In genomic region chr2:99403084-99403483, GRCh38 we compare ENCODE assay signal across 12 cellular contexts.
DNase-seq lines count a peak whose midpoint lies in the region; ATAC-seq and TF ChIP-seq lines count a peak whose summit lies in the region.
"Had no signal": no experiment of that assay in that cellular context is flagged by ENCODE, and none has a peak within 500 bp of the region (broad histone marks: within the 10 kb centered on the region; RNA-seq: fewer than 3 reads in every experiment).

No MANE protein-coding gene starts in this region.

- H3K4me1 Mint-ChIP-seq in activated T-cell treated with anti-CD3 and anti-CD28 coated beads, Interleukin-2, amount 50 U/mL, for 24 hours (ENCODE audit: low read depth) = peaks cover 20% of the 10 kb centered on the region
- no peaks in the 10 kb centered on the region for H3K4me1 Mint-ChIP-seq in central memory CD8-positive, alpha-beta T cell
- no peaks in the 10 kb centered on the region for H3K4me1 Mint-ChIP-seq in nephron

- H3K4me3 Mint-ChIP-seq in activated T-cell treated with anti-CD3 and anti-CD28 coated beads, Interleukin-2, amount 50 U/mL, for 24 hours = no peak overlapping the region
- no peak overlapping the region for H3K4me3 Mint-ChIP-seq in central memory CD8-positive, alpha-beta T cell
- H3K4me3 Mint-ChIP-seq in nephron = no peak overlapping the region
- H3K4me3 Mint-ChIP-seq: activated CD4-positive, alpha-beta T cell treated with anti-CD3 and anti-CD28 coated beads, Interleukin-2, amount 10 ng/mL, durations not matched to agents 24 days and 14 days had no signal

- H3K27me3 Mint-ChIP-seq in activated T-cell treated with anti-CD3 and anti-CD28 coated beads, Interleukin-2, amount 50 U/mL, for 24 hours = no peaks in the 10 kb centered on the region
- H3K27me3 Mint-ChIP-seq in central memory CD8-positive, alpha-beta T cell = no peaks in the 10 kb centered on the region
- H3K27me3 Mint-ChIP-seq in nephron (ENCODE audit: low read depth) = no peaks in the 10 kb centered on the region
- H3K27me3 Mint-ChIP-seq: activated CD4-positive, alpha-beta T cell treated with anti-CD3 and anti-CD28 coated beads, Interleukin-2, amount 10 ng/mL, durations not matched to agents 24 days and 14 days had no signal

- H3K4me3 ChIP-seq in HUES48 (ENCODE audit: low read depth, low read length) (no peak overlapping the region), thyroid gland (replicated peaks in 1 of 3) (no peak overlapping the region)
- H3K4me3 ChIP-seq: pancreas had no signal

- no peaks in the 10 kb centered on the region for H3K9me3 ChIP-seq in HUES48 (ENCODE audit: control insufficient read depth, insufficient read depth, low read length)
- no peaks in the 10 kb centered on the region for H3K9me3 ChIP-seq in thyroid gland
- H3K9me3 ChIP-seq: pancreas had no signal

- intact Hi-C loops in thyroid gland (cut with DNase I) = no loop called here

- peak overlapping the region; percentile 38 for H3K27ac Mint-ChIP-seq in activated T-cell treated with anti-CD3 and anti-CD28 coated beads, Interleukin-2, amount 50 U/mL, for 24 hours
- peak overlapping the region; percentile 7 for H3K27ac Mint-ChIP-seq in central memory CD8-positive, alpha-beta T cell (ENCODE audit: low read depth)
- peak overlapping the region in 2 of 3 experiments; percentile 84 for H3K27ac Mint-ChIP-seq in nephron

- peaks cover 19% of the 10 kb centered on the region for H3K4me1 ChIP-seq in HUES48 (ENCODE audit: control insufficient read depth, insufficient read depth, low read length)
- no peaks in the 10 kb centered on the region for H3K4me1 ChIP-seq in thyroid gland
- H3K4me1 ChIP-seq: pancreas had no signal

- peaks cover 91% of the 10 kb centered on the region for H3K36me3 ChIP-seq in HUES48 (ENCODE audit: control insufficient read depth, insufficient read depth, low read length)
- H3K36me3 ChIP-seq in thyroid gland = peaks cover 36 to 72% of the 10 kb centered on the region in 2 donors

- H3K9me3 Mint-ChIP-seq in activated T-cell treated with anti-CD3 and anti-CD28 coated beads, Interleukin-2, amount 50 U/mL, for 24 hours = no peaks in the 10 kb centered on the region
- H3K9me3 Mint-ChIP-seq in central memory CD8-positive, alpha-beta T cell = no peaks in the 10 kb centered on the region
- no peaks in the 10 kb centered on the region for H3K9me3 Mint-ChIP-seq in nephron
- H3K9me3 Mint-ChIP-seq: activated CD4-positive, alpha-beta T cell treated with anti-CD3 and anti-CD28 coated beads, Interleukin-2, amount 10 ng/mL, durations not matched to agents 24 days and 14 days had no signal

- peak overlapping the region; percentile 60 for H3K27ac ChIP-seq in HUES48 (ENCODE audit: low read depth, low read length)
- H3K27ac ChIP-seq in thyroid gland = no peak overlapping the region
- H3K27ac ChIP-seq: pancreas had no signal

- ATAC-seq in central memory CD8-positive, alpha-beta T cell (replicated peaks; ENCODE audit: extremely low read depth, poor library complexity, severe bottlenecking) = no peak
- ATAC-seq: pancreas had no signal

- no peak overlapping the region for H3K9ac ChIP-seq in HUES48 (ENCODE audit: low read depth, low read length)

- no peak for DNase-seq in activated T-cell treated with anti-CD3 and anti-CD28 coated beads, Interleukin-2, amount 50 U/mL, for 24 hours
- DNase-seq in activated T-cell treated with anti-CD3 and anti-CD28 coated beads for 4 hours (no peak), ACHN (no peak), thyroid gland (no peak), NCI-H1092 (lab: John Stamatoyannopoulos, UW) (no peak)
- DNase-seq in central memory CD8-positive, alpha-beta T cell (ENCODE audit: low spot score in 2 of 2) = no peak
- DNase-seq: activated CD4-positive, alpha-beta T cell treated with anti-CD3 and anti-CD28 coated beads, Interleukin-2, amount 10 ng/mL, durations not matched to agents 24 days and 14 days; activated naive CD4-positive, alpha-beta T cell; NCI-H1105 treated with DMSO at 0.1 percent for 48 hours; pancreas had no signal

- in situ Hi-C loops in ACHN (cut with HindIII; ENCODE audit: low pct_ligation_motif_present, low pct_unique_long_range_greater_than_20kb, low sequenced_read_pairs) = no loop called here

- TF ChIP-seq CTCF in nephron (IDR thresholded peaks at IDR 0.05; ENCODE audit: unreplicated experiment in 3 of 3) (no peak), thyroid gland (IDR thresholded peaks at IDR 0.05) (no peak)

- H3K27me3 ChIP-seq in HUES48 (ENCODE audit: control insufficient read depth, insufficient read depth, low read length) (no peaks in the 10 kb centered on the region), thyroid gland (no peaks in the 10 kb centered on the region)
- H3K27me3 ChIP-seq: pancreas had no signal

- peaks cover 94% of the 10 kb centered on the region for H3K36me3 Mint-ChIP-seq in activated T-cell treated with anti-CD3 and anti-CD28 coated beads, Interleukin-2, amount 50 U/mL, for 24 hours (ENCODE audit: low read depth)
- H3K36me3 Mint-ChIP-seq in central memory CD8-positive, alpha-beta T cell (ENCODE audit: insufficient read depth) = peaks cover 42% of the 10 kb centered on the region
- peaks cover 75% of the 10 kb centered on the region for H3K36me3 Mint-ChIP-seq in nephron (ENCODE audit: low read depth)

- TF ChIP-seq POLR2A in thyroid gland (IDR thresholded peaks at IDR 0.05) = no peak

Comparison
In these comparisons a context has a peak if more than half of its experiments do, and no peak if none do; other contexts are left out.
1. H3K27ac Mint-ChIP-seq: peak in every context shown above with its lines; median percentile 84 in nephron; 38 in activated T-cell treated with anti-CD3 and anti-CD28 coated beads, Interleukin-2, amount 50 U/mL, for 24 hours; 7 in central memory CD8-positive, alpha-beta T cell.